Comparison of ENCODE assay signal across 8 cellular contexts in genomic region chr13:75481176-75482069, GRCh38. TPM values are rescaled to one million over a fixed set of nuclear protein-coding genes. Genes with fewer than 3 reads are reported as not detected.
DNase-seq lines count a peak whose midpoint lies in the region; ATAC-seq and TF ChIP-seq lines count a peak whose summit lies in the region.

No MANE protein-coding gene starts in this region.

- peak overlapping the region; percentile 76 for H3K4me3 ChIP-seq in fibroblast of villous mesenchyme (ENCODE audit: low read depth, low read length)
- H3K4me3 ChIP-seq in neuron (ENCODE audit: low read length) = peak overlapping the region; percentile 79

- H3K36me3 ChIP-seq in neuron (ENCODE audit: insufficient read depth, low read length) = no peaks in the 10 kb centered on the region

- peak; percentile 49 for DNase-seq in NK-92 treated with Interleukin-12 subunit alpha and Interleukin-12 subunit beta, amount 100 ng/mL, for 24 hours (lab: John Stamatoyannopoulos, UW)
- DNase-seq in NK-92 (lab: John Stamatoyannopoulos, UW; ENCODE audit: unreplicated experiment) (no peak), NCI-H146 (lab: John Stamatoyannopoulos, UW) (peak; percentile 80), fibroblast of villous mesenchyme (ENCODE audit: low read depth) (no peak), GOT3 (lab: John Stamatoyannopoulos, UW) (no peak)
- DNase-seq in activated T-cell treated with anti-CD3 and anti-CD28 coated beads, Interleukin-2, amount 50 U/mL, for 1 hour = peak; percentile 35

- peak; percentile 34 for ATAC-seq in HG02642 (IDR thresholded peaks at IDR 0.05; ENCODE audit: poor library complexity, unreplicated experiment)

- H2AFZ ChIP-seq in neuron (ENCODE audit: low read depth, low read length) = peak overlapping the region; percentile 100

- peaks cover 11% of the 10 kb centered on the region for H3K4me1 ChIP-seq in neuron (ENCODE audit: insufficient read depth, low read length)

- no peaks in the 10 kb centered on the region for H3K27me3 ChIP-seq in neuron (ENCODE audit: insufficient read depth, low read length)

- no peaks in the 10 kb centered on the region for H3K9me3 ChIP-seq in neuron (ENCODE audit: low read length)

- TF ChIP-seq CTCF in fibroblast of villous mesenchyme (IDR thresholded peaks at IDR 0.05; ENCODE audit: insufficient read depth, low read depth, low read length) = no peak

RNA-seq across cellular contexts. Expression of gene TBC1D4, which starts 0.5 kb away (rescaled TPM):
- total RNA-seq in fibroblast of villous mesenchyme = 28.7 and 34.5 TPM in 2 replicates

RNA-seq across cellular contexts. Expression of gene COMMD6, which starts 56.2 kb away (rescaled TPM):
- total RNA-seq in fibroblast of villous mesenchyme = 36.4 and 77.3 TPM in 2 replicates

Comparison
In these comparisons a context has a peak if more than half of its experiments do, and no peak if none do; other contexts are left out.
1. DNase-seq: peak in NK-92 treated with Interleukin-12 subunit alpha and Interleukin-12 subunit beta, amount 100 ng/mL, for 24 hours (single experiment), NCI-H146 (single experiment) and activated T-cell treated with anti-CD3 and anti-CD28 coated beads, Interleukin-2, amount 50 U/mL, for 1 hour (single experiment); none in NK-92 (single experiment), fibroblast of villous mesenchyme (single experiment) and GOT3 (single experiment).